ENCODE assay signal across 16 cellular contexts in the genomic region with DNA sequence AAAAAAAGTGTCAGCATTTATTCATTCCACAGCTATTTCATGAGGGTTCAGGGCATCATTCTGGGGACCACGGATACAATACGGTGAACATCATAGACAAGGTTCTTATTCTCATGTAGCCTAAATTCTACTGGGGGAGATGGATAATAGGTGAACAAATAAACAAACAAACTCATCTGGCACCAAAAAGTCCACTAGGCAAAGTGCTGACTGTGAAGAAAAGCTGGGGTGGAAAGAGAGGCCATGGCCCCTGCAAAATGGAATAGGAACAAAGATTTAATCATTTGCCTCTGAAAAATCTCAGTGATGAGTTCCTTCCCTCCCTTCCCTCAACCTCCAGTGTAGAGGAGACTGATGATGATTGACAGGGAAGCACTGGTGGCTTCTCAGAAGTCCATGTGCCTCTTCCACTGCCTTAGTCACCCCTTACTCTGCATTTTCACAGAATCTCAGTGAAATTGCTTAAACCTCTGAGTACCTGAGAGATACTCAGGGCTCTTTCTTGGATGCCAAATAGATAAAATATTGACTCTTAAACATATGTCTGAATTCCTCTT.
DNase-seq lines count a peak whose midpoint lies in the region; ATAC-seq and TF ChIP-seq lines count a peak whose summit lies in the region.
"Had no signal": no experiment of that assay in that cellular context is flagged by ENCODE, and none has a peak within 500 bp of the region (broad histone marks: within the 10 kb centered on the region; RNA-seq: fewer than 3 reads in every experiment).

No MANE protein-coding gene starts in this region.

- intact Hi-C loops in dendritic cell treated with granulocyte-macrophage colony-stimulating factor and Interleukin-4, amounts not matched to agents 40 ng/mL and 50 ng/mL, for 4 days (cut with micrococcal nuclease), result no loop called here

- no peak for TF ChIP-seq CTCF in osteoblast (IDR thresholded peaks at IDR 0.05; ENCODE audit: extremely low read depth, low read depth, low read length)
- TF ChIP-seq CTCF in RWPE1 (conservative IDR thresholded peaks at IDR 0.05; ENCODE audit: low read depth), result no peak

- peaks cover 15% of the 10 kb centered on the region for H3K36me3 ChIP-seq in ACC112 (ENCODE audit: insufficient read depth, low read length)
- no peaks in the 10 kb centered on the region for H3K36me3 ChIP-seq in osteoblast (ENCODE audit: insufficient read depth, low read length)

- peaks cover 4% of the 10 kb centered on the region for H3K36me3 Mint-ChIP-seq in dendritic cell treated with granulocyte-macrophage colony-stimulating factor and Interleukin-4, amounts not matched to agents 40 ng/mL and 50 ng/mL, for 4 days (ENCODE audit: low read depth)
- H3K36me3 Mint-ChIP-seq in T-helper 17 cell (ENCODE audit: low read depth), result no peaks in the 10 kb centered on the region
- H3K36me3 Mint-ChIP-seq: CD8-positive, alpha-beta T cell had no signal

- ATAC-seq in T-helper 17 cell, result no peak
- ATAC-seq: CD8-positive, alpha-beta T cell; GM23338 had no signal

- no peaks in the 10 kb centered on the region for H4K20me1 ChIP-seq in osteoblast (ENCODE audit: insufficient read depth, low read length)

- DNase-seq in HEK293T (ENCODE audit: extremely low spot score), result no peak
- DNase-seq in osteoblast (ENCODE audit: insufficient read length, low spot score, missing footprints), result no peak
- no peak for DNase-seq in T-helper 17 cell
- DNase-seq in NCI-H774 (lab: John Stamatoyannopoulos, UW), result no peak
- no peak for DNase-seq in RWPE1 (ENCODE audit: low spot score)
- DNase-seq: C1 segment of cervical spinal cord; CD8-positive, alpha-beta T cell; COR-L47; DMS153; DMS79 treated with DMSO at 0.1 percent for 48 hours; EL; H7 had no signal

- H3K27me3 ChIP-seq in ACC112 (ENCODE audit: insufficient read depth, low read length) (no peaks in the 10 kb centered on the region), osteoblast (ENCODE audit: insufficient read depth, low read length) (no peaks in the 10 kb centered on the region)

- CTCF ChIA-PET in HEK293T (lab: Yijun Ruan, JAX), result interaction anchor here (1.9 kb wide), 1 partner anchor 53 kb away, joined by 6 read pairs; no protein-coding TSS in a partner anchor
- CTCF ChIA-PET in RWPE1 (lab: Yijun Ruan, JAX), result no interaction called here

- H3K4me3 ChIP-seq in ACC112 (ENCODE audit: low read depth, low read length), result no peak overlapping the region
- H3K4me3 ChIP-seq in osteoblast (ENCODE audit: insufficient read depth, low read length), result no peak overlapping the region
- H3K4me3 ChIP-seq: GM23338 had no signal

- H3K4me1 Mint-ChIP-seq in dendritic cell treated with granulocyte-macrophage colony-stimulating factor and Interleukin-4, amounts not matched to agents 40 ng/mL and 50 ng/mL, for 4 days (ENCODE audit: low read depth), result peaks cover 54% of the 10 kb centered on the region
- peaks cover 8% of the 10 kb centered on the region for H3K4me1 Mint-ChIP-seq in T-helper 17 cell
- H3K4me1 Mint-ChIP-seq: GM23338 had no signal

- H3K4me3 Mint-ChIP-seq in dendritic cell treated with granulocyte-macrophage colony-stimulating factor and Interleukin-4, amounts not matched to agents 40 ng/mL and 50 ng/mL, for 4 days, result no peak overlapping the region
- H3K4me3 Mint-ChIP-seq in T-helper 17 cell, result no peak overlapping the region
- H3K4me3 Mint-ChIP-seq: B cell; CD8-positive, alpha-beta T cell; GM23338 had no signal

- H3K9me3 ChIP-seq in osteoblast (ENCODE audit: low read depth, low read length) (no peaks in the 10 kb centered on the region), T-helper 17 cell (ENCODE audit: control insufficient read depth, low read length, poor library complexity, severe bottlenecking) (no peaks in the 10 kb centered on the region)

- peak overlapping the region; percentile 86 for H3K27ac Mint-ChIP-seq in dendritic cell treated with granulocyte-macrophage colony-stimulating factor and Interleukin-4, amounts not matched to agents 40 ng/mL and 50 ng/mL, for 4 days
- H3K27ac Mint-ChIP-seq in T-helper 17 cell, result no peak overlapping the region
- H3K27ac Mint-ChIP-seq: B cell; CD8-positive, alpha-beta T cell; GM23338 had no signal

- no peaks in the 10 kb centered on the region for H3K27me3 Mint-ChIP-seq in dendritic cell treated with granulocyte-macrophage colony-stimulating factor and Interleukin-4, amounts not matched to agents 40 ng/mL and 50 ng/mL, for 4 days
- no peaks in the 10 kb centered on the region for H3K27me3 Mint-ChIP-seq in T-helper 17 cell

- H3K4me1 ChIP-seq in ACC112 (ENCODE audit: control insufficient read depth, insufficient read depth, low read length, unreplicated experiment) (peaks cover 47% of the 10 kb centered on the region), osteoblast (ENCODE audit: insufficient read depth, low read length) (peaks cover 11% of the 10 kb centered on the region)

- H3K9me3 Mint-ChIP-seq in dendritic cell treated with granulocyte-macrophage colony-stimulating factor and Interleukin-4, amounts not matched to agents 40 ng/mL and 50 ng/mL, for 4 days, result no peaks in the 10 kb centered on the region
- H3K9me3 Mint-ChIP-seq: CD8-positive, alpha-beta T cell; GM23338 had no signal

- H2AFZ ChIP-seq in ACC112 (ENCODE audit: low read length, unreplicated experiment) (peak overlapping the region; percentile 23), osteoblast (ENCODE audit: low read length) (no peak overlapping the region)
- H2AFZ ChIP-seq: GM23338 had no signal

- POLR2A ChIA-PET in HEK293T (lab: Yijun Ruan, JAX) (no interaction called here), RWPE1 (lab: Yijun Ruan, JAX; ENCODE audit: low non-redundant PET) (no interaction called here)

- H3K27ac ChIP-seq in ACC112 (ENCODE audit: low read depth, low read length), result peak overlapping the region; percentile 95
- peak overlapping the region; percentile 39 for H3K27ac ChIP-seq in osteoblast (ENCODE audit: low read depth, low read length)
- H3K27ac ChIP-seq in RWPE1, result no peak overlapping the region

- peaks cover 39% of the 10 kb centered on the region for H3K79me2 ChIP-seq in ACC112 (ENCODE audit: control insufficient read depth, insufficient read depth, low read length, unreplicated experiment)
- no peaks in the 10 kb centered on the region for H3K79me2 ChIP-seq in osteoblast (ENCODE audit: insufficient read depth, low read length)

- H3K4me2 ChIP-seq in osteoblast (ENCODE audit: insufficient read depth, low read length), result no peak overlapping the region
- H3K4me2 ChIP-seq: GM23338 had no signal

TF ChIP-seq in HEK293T, 16 proteins besides CTCF, POLR2A, EP300 and RAD21:
- TF ChIP-seq, protein P1, sequence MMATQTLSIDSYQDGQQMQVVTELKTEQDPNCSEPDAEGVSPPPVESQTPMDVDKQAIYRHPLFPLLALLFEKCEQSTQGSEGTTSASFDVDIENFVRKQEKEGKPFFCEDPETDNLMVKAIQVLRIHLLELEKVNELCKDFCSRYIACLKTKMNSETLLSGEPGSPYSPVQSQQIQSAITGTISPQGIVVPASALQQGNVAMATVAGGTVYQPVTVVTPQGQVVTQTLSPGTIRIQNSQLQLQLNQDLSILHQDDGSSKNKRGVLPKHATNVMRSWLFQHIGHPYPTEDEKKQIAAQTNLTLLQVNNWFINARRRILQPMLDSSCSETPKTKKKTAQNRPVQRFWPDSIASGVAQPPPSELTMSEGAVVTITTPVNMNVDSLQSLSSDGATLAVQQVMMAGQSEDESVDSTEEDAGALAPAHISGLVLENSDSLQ (IDR thresholded peaks at IDR 0.05), result 0 out of 2 replicates have a peak, but pooled peaks have one; percentile 29
- no peak for TF ChIP-seq TARDBP (IDR thresholded peaks at IDR 0.05)
